In genomic region chr3:34421762-34422161, GRCh38 we compare ENCODE assay signal across 17 cellular contexts.
DNase-seq lines count a peak whose midpoint lies in the region; ATAC-seq and TF ChIP-seq lines count a peak whose summit lies in the region.
"Had no signal": no experiment of that assay in that cellular context is flagged by ENCODE, and none has a peak within 500 bp of the region (broad histone marks: within the 10 kb centered on the region; RNA-seq: fewer than 3 reads in every experiment).

No MANE protein-coding gene starts in this region.

- DNase-seq in Right ventricle myocardium superior (no peak), heart left ventricle (no peak), dedifferentiated amniotic fluid mesenchymal stem cell (ENCODE audit: extremely low spot score) (peak; percentile 11), fibroblast of pulmonary artery (ENCODE audit: low read depth) (peak; percentile 1), colonic mucosa (no peak)
- DNase-seq: Caco-2; CD4-positive, CD25-positive, alpha-beta regulatory T cell; CD8-positive, alpha-beta T cell; DMS153; DMS79 treated with DMSO at 0.1 percent for 48 hours; GF-D8; GOT3; HFFc6 had no signal

- H3K27ac ChIP-seq in heart left ventricle (no peak overlapping the region), colonic mucosa (no peak overlapping the region)
- H3K27ac ChIP-seq: BLaER1, C4-2B had no signal

- intact Hi-C loops in Right ventricle myocardium superior (cut with DNase I) (no loop called here), heart left ventricle (cut with DNase I) (no loop called here), colonic mucosa (cut with DNase I) (no loop called here)

- H3K4me1 ChIP-seq in heart left ventricle = peaks cover 0 to 5% (median 0%) of the 10 kb centered on the region in 12 donors
- no peaks in the 10 kb centered on the region for H3K4me1 ChIP-seq in colonic mucosa
- H3K4me1 ChIP-seq: BLaER1, Caco-2, HAP-1 had no signal

- ATAC-seq in Right ventricle myocardium superior (ENCODE audit: poor library complexity) = peak; percentile 36
- no peak for ATAC-seq in heart left ventricle
- ATAC-seq in HG03457 (IDR thresholded peaks at IDR 0.05; ENCODE audit: unreplicated experiment) = no peak
- ATAC-seq: CD8-positive, alpha-beta T cell had no signal

- TF ChIP-seq CTCF in heart left ventricle (IDR thresholded peaks at IDR 0.05) (no peak), fibroblast of pulmonary artery (IDR thresholded peaks at IDR 0.05; ENCODE audit: low read length, missing control alignments) (no peak), colonic mucosa (IDR thresholded peaks at IDR 0.05) (no peak)

- no peak for TF ChIP-seq POLR2A in heart left ventricle (IDR thresholded peaks at IDR 0.05)

- H3K4me3 ChIP-seq in heart left ventricle (no peak overlapping the region), fibroblast of pulmonary artery (replicated peaks; ENCODE audit: low read depth, low read length) (no peak overlapping the region), colonic mucosa (no peak overlapping the region)
- H3K4me3 ChIP-seq: BLaER1, HAP-1 had no signal

- H3K9me3 ChIP-seq in heart left ventricle (no peaks in the 10 kb centered on the region), colonic mucosa (no peaks in the 10 kb centered on the region)
- H3K9me3 ChIP-seq: BLaER1, Caco-2, HAP-1 had no signal

- H3K9ac ChIP-seq in colonic mucosa (ENCODE audit: low read depth in 2 of 2, low read length in 2 of 2) = no peak overlapping the region
- H3K9ac ChIP-seq: BLaER1 had no signal

- 7 to 12% (median 11%) methylated on average over 2 of the region's 2 CpGs for WGBS in heart left ventricle, 4 donors

- H3K36me3 ChIP-seq in heart left ventricle = no peaks in the 10 kb centered on the region
- no peaks in the 10 kb centered on the region for H3K36me3 ChIP-seq in colonic mucosa
- H3K36me3 ChIP-seq: BLaER1, HAP-1 had no signal

- H3K27me3 ChIP-seq in heart left ventricle = no peaks in the 10 kb centered on the region
- H3K27me3 ChIP-seq in colonic mucosa = no peaks in the 10 kb centered on the region
- H3K27me3 ChIP-seq: BLaER1 had no signal

Comparison
In these comparisons a context has a peak if more than half of its experiments do, and no peak if none do; other contexts are left out.
1. DNase-seq: peak in dedifferentiated amniotic fluid mesenchymal stem cell (single experiment) and fibroblast of pulmonary artery (single experiment); none in Right ventricle myocardium superior (single experiment), heart left ventricle (0 of 5) and colonic mucosa (single experiment).